24 cellular contexts compared by ENCODE assay signal in genomic region chr1:102586022-102586421, GRCh38.
"Had no signal": no experiment of that assay in that cellular context is flagged by ENCODE, and none has a peak within 500 bp of the region (broad histone marks: within the 10 kb centered on the region; RNA-seq: fewer than 3 reads in every experiment).

No MANE protein-coding gene starts in this region.

- H3K9me3 ChIP-seq: esophagus muscularis mucosa, left lung, mucosa of descending colon, neutrophil, right lobe of liver, thyroid gland had no signal

- H3K9ac ChIP-seq: parathyroid adenoma had no signal

- DNase-seq: dermis blood vessel endothelial cell; effector memory CD4-positive, alpha-beta T cell; foreskin keratinocyte; glutamatergic neuron; heart right ventricle; hippocampal formation; left cardiac atrium; left lung; mesenchymal stem cell; mucosa of descending colon; naive B cell; right lobe of liver; small intestine; stimulated activated CD4-positive, alpha-beta T cell treated with anti-CD3 and anti-CD28 coated beads, Interleukin-15, amount 100 ng/mL, for 24 hours; stimulated activated CD4-positive, alpha-beta T cell treated with anti-CD3 and anti-CD28 coated beads, Interleukin-2, amount 100 ng/mL, for 48 hours; stimulated activated naive B cell treated with anti-CD40 and anti-IgM and Interleukin-4, amounts not matched to agents 10 μg/mL and 1 μg/mL and 100 μg/mL, for 72 hours; stomach; thyroid gland had no signal

- H3K36me3 ChIP-seq: esophagus muscularis mucosa, heart right ventricle, left lung, neutrophil, right lobe of liver, stomach, thyroid gland had no signal

- H3K79me2 ChIP-seq: parathyroid adenoma had no signal

- ATAC-seq: foreskin keratinocyte; heart right ventricle; left cardiac atrium; left lung; mucosa of descending colon; natural killer cell treated with Interleukin-12 subunit alpha and Interleukin-12 subunit beta and Interleukin-15 and Interleukin-18, amount 100 ng/mL, for 72 hours; right lobe of liver; stimulated activated naive B cell treated with anti-CD40 and anti-IgM and Interleukin-4, amounts not matched to agents 10 μg/mL and 1 μg/mL and 100 μg/mL, for 72 hours had no signal

- H3K27ac ChIP-seq: esophagus muscularis mucosa, foreskin keratinocyte, heart right ventricle, left lung, neutrophil, parathyroid adenoma, right lobe of liver, stomach, thyroid gland had no signal

- H3K4me3 ChIP-seq: esophagus muscularis mucosa, heart right ventricle, left lung, mucosa of descending colon, right lobe of liver, stomach, thyroid gland had no signal

- H2AFZ ChIP-seq: parathyroid adenoma had no signal

- FAIRE-seq: endothelial cell of umbilical vein, islet of Langerhans, small intestine had no signal

- H3K4me1 ChIP-seq: esophagus muscularis mucosa, foreskin keratinocyte, heart right ventricle, left lung, parathyroid adenoma, right lobe of liver, stomach, thyroid gland had no signal

- H3K27me3 ChIP-seq: esophagus muscularis mucosa, foreskin keratinocyte, heart right ventricle, left lung, neutrophil, right lobe of liver, stomach, thyroid gland had no signal
